Comparison of ENCODE assay signal across 26 cellular contexts in genomic region chr19:29596080-29596479, GRCh38. TPM values are rescaled to one million over a fixed set of nuclear protein-coding genes. Genes with fewer than 3 reads are reported as not detected.
A peak's percentile ranks its signal among the peaks of the same experiment; 100 is the strongest.
DNase-seq lines count a peak whose midpoint lies in the region; ATAC-seq, FAIRE-seq and TF ChIP-seq lines count a peak whose summit lies in the region.
"Had no signal": no experiment of that assay in that cellular context is flagged by ENCODE, and none has a peak within 500 bp of the region (broad histone marks: within the 10 kb centered on the region; RNA-seq: fewer than 3 reads in every experiment).

No MANE protein-coding gene starts in this region.

- H3K36me3 ChIP-seq in K562 (ENCODE audit: control insufficient read depth, insufficient read depth, low read length) = no peaks in the 10 kb centered on the region
- H3K36me3 ChIP-seq in breast epithelium = no peaks in the 10 kb centered on the region
- H3K36me3 ChIP-seq: adrenal gland, stomach, upper lobe of left lung had no signal

- no peak for FAIRE-seq in K562 (lab: Jason Lieb, UNC)
- FAIRE-seq: endothelial cell of umbilical vein, kidney had no signal

- H3K27me3 ChIP-seq in K562 (ENCODE audit: control insufficient read depth in 2 of 2, insufficient read depth in 2 of 2, low read length in 2 of 2) = peaks cover 5 to 13% of the 10 kb centered on the region in 2 experiments; a peak in 4 of 5 replicates
- H3K27me3 ChIP-seq in breast epithelium = peaks cover 0 to 63% of the 10 kb centered on the region in 2 donors

- TF ChIP-seq CTCF in K562 (IDR thresholded peaks at IDR 0.05 in 2 of 3, conservative IDR thresholded peaks at IDR 0.05 in 1 of 3; ENCODE audit: insufficient read depth in 2 of 3, low read depth in 1 of 3, low read length in 3 of 3) (no peak), progenitor cell of endocrine pancreas (IDR thresholded peaks at IDR 0.05; ENCODE audit: unreplicated experiment) (no peak), breast epithelium (IDR thresholded peaks at IDR 0.05) (no peak)

- no peaks in the 10 kb centered on the region for H3K9me3 ChIP-seq in K562 (replicated peaks; ENCODE audit: control insufficient read depth, insufficient read depth, low read depth, low read length)
- H3K9me3 ChIP-seq in breast epithelium = no peaks in the 10 kb centered on the region
- H3K9me3 ChIP-seq: adrenal gland, stomach, upper lobe of left lung had no signal

- no peak overlapping the region for H3K9ac ChIP-seq in K562 (ENCODE audit: insufficient read depth in 1 of 2, low read depth in 2 of 2, low read length in 2 of 2)

- H3K9me3 Mint-ChIP-seq in progenitor cell of endocrine pancreas (ENCODE audit: low read depth) = no peaks in the 10 kb centered on the region
- H3K9me3 Mint-ChIP-seq: memory B cell had no signal

- no peaks in the 10 kb centered on the region for H3K79me2 ChIP-seq in K562 (ENCODE audit: control insufficient read depth, insufficient read depth, low read length)

- in situ Hi-C loops in K562 (cut with MboI) = loop anchor here (25.0 kb wide), 1 partner anchor 859 kb away; no protein-coding TSS in a partner anchor

- intact Hi-C loops in K562 (cut with micrococcal nuclease) (no loop called here), breast epithelium (cut with DNase I; ENCODE audit: low total_unique reads) (no loop called here)

- H3K4me2 ChIP-seq in K562 (ENCODE audit: insufficient read depth, low read length) = no peak overlapping the region
- H3K4me2 ChIP-seq: smooth muscle cell had no signal

- no peak overlapping the region for H3K4me3 Mint-ChIP-seq in progenitor cell of endocrine pancreas (ENCODE audit: low read depth)
- H3K4me3 Mint-ChIP-seq: B cell; memory B cell; naive thymus-derived CD4-positive, alpha-beta T cell had no signal

- CTCF ChIA-PET in K562 (lab: Yijun Ruan, JAX; ENCODE audit: low intra/inter-chr PET ratio) = interaction anchor here (0.6 kb wide), 2 partner anchors 1093 to 1354 kb away, joined by 3 read pairs; no protein-coding TSS in a partner anchor

- DNase-seq in DMS153 (lab: John Stamatoyannopoulos, UW) (peak; percentile 23), DMS153 treated with DMSO at 0.1 percent for 48 hours (lab: John Stamatoyannopoulos, UW; ENCODE audit: unreplicated experiment) (no peak), NCI-H187 treated with DMSO at 0.1 percent for 48 hours (lab: John Stamatoyannopoulos, UW) (peak; percentile 89), K562 (ENCODE audit: extremely low read depth in 1 of 4, low spot score in 3 of 4) (peak in 2 of 4 experiments; percentile 49), progenitor cell of endocrine pancreas (ENCODE audit: low spot score, unreplicated experiment) (no peak), breast epithelium (ENCODE audit: low spot score in 2 of 2) (no peak)
- DNase-seq: activated CD4-positive, alpha-beta T cell treated with anti-CD3 and anti-CD28 coated beads, Interleukin-2, amount 50 U/mL, for 1 hour; activated CD8-positive, alpha-beta memory T cell treated with anti-CD3 and anti-CD28 coated beads, Interleukin-2, amount 50 U/mL, for 48 hours; activated gamma-delta T cell treated with Interleukin-2 at 50 U/mL for 16 hours; adrenal gland; dermis blood vessel endothelial cell; GDM1; KG1; kidney; naive thymus-derived CD4-positive, alpha-beta T cell; NCI-H446; stimulated activated CD4-positive, alpha-beta T cell treated with anti-CD3 and anti-CD28 coated beads, Interleukin-4, amount 100 ng/mL, for 1 hour; stomach; upper lobe of left lung had no signal

- no peak overlapping the region for H3K4me3 ChIP-seq in K562
- H3K4me3 ChIP-seq in breast epithelium = no peak overlapping the region
- H3K4me3 ChIP-seq: adrenal gland, smooth muscle cell, stomach, upper lobe of left lung had no signal

- no TSS peak for BruUV-seq in K562 (replicated peaks; lab: Mats Ljungman, UMichigan)

- H2AFZ ChIP-seq in K562 (ENCODE audit: low read depth, low read length) = peak overlapping the region; percentile 14; the same call in 1 of the 2 replicates

- TF ChIP-seq POLR2A in K562 (conservative IDR thresholded peaks at IDR 0.05) (no peak), breast epithelium (IDR thresholded peaks at IDR 0.05) (no peak)

- TF ChIP-seq EP300 in K562 (IDR thresholded peaks at IDR 0.05; ENCODE audit: low read length) = no peak

- H3K27ac ChIP-seq in K562 (ENCODE audit: extremely low read depth, low read depth, low read length) (no peak overlapping the region), breast epithelium (no peak overlapping the region)
- H3K27ac ChIP-seq: 22Rv1, adrenal gland, stomach, upper lobe of left lung had no signal

- peak overlapping the region; percentile 33 for H3K27ac Mint-ChIP-seq in progenitor cell of endocrine pancreas
- H3K27ac Mint-ChIP-seq: B cell, memory B cell had no signal

- peaks cover 52% of the 10 kb centered on the region for H3K27me3 Mint-ChIP-seq in progenitor cell of endocrine pancreas

- ATAC-seq in K562 (peak; percentile 63), GM19467 (IDR thresholded peaks at IDR 0.05; ENCODE audit: unreplicated experiment) (no peak), GM21737 (IDR thresholded peaks at IDR 0.05; ENCODE audit: unreplicated experiment) (no peak)
- ATAC-seq: naive thymus-derived CD4-positive, alpha-beta T cell had no signal

- H3K4me1 Mint-ChIP-seq in progenitor cell of endocrine pancreas (ENCODE audit: low read depth) = peaks cover 9% of the 10 kb centered on the region
- H3K4me1 Mint-ChIP-seq: B cell, memory B cell had no signal

- peaks cover 3% of the 10 kb centered on the region; the same call in 1 of the 2 replicates for H4K20me1 ChIP-seq in K562 (replicated peaks; ENCODE audit: control insufficient read depth, insufficient read depth, low read length)

- no peaks in the 10 kb centered on the region for H3K9me1 ChIP-seq in K562 (ENCODE audit: control insufficient read depth, insufficient read depth, low read length)

- H3K4me1 ChIP-seq in K562 (replicated peaks in 1 of 2; ENCODE audit: control insufficient read depth in 2 of 2, insufficient read depth in 2 of 2, low read length in 2 of 2) (peaks cover 0 to 7% of the 10 kb centered on the region in 2 experiments; a peak in 2 of 5 replicates), breast epithelium (no peaks in the 10 kb centered on the region)
- H3K4me1 ChIP-seq: adrenal gland, stomach, upper lobe of left lung had no signal

- POLR2A ChIA-PET in K562 (lab: Yijun Ruan, JAX) = no interaction called here

- 4% methylated on average over 5 of the region's 5 CpGs for WGBS in K562 (ENCODE audit: insufficient coverage, low coverage, missing lambda C conversion rate)

- no peaks in the 10 kb centered on the region for H3K36me3 Mint-ChIP-seq in progenitor cell of endocrine pancreas (ENCODE audit: insufficient read depth)
- H3K36me3 Mint-ChIP-seq: memory B cell; naive thymus-derived CD4-positive, alpha-beta T cell had no signal

- TF ChIP-seq RAD21 in K562 (CRISPR knock-in tag; conservative IDR thresholded peaks at IDR 0.05 in 1 of 2, IDR thresholded peaks at IDR 0.05 in 1 of 2) = no peak

TF ChIP-seq in K562, 482 proteins besides CTCF, POLR2A, EP300 and RAD21 (continues in another document):
- no peak for TF ChIP-seq FOXM1 (IDR thresholded peaks at IDR 0.05; ENCODE audit: low read depth)
- TF ChIP-seq FOXM1 (CRISPR knock-in tag; IDR thresholded peaks at IDR 0.05; ENCODE audit: low read depth) = no peak
- TF ChIP-seq JUND (IDR thresholded peaks at IDR 0.05; ENCODE audit: borderline replicate concordance, low read depth, low read length) = peak; percentile 32; the same call in 1 of the 2 replicates
- TF ChIP-seq JUND (tag; IDR thresholded peaks at IDR 0.05; ENCODE audit: borderline replicate concordance, low read depth, low read length) = no peak
- TF ChIP-seq ZNF175 (CRISPR knock-in tag; IDR thresholded peaks at IDR 0.05; ENCODE audit: low read depth) = no peak
- TF ChIP-seq SREBF2 (CRISPR knock-in tag; IDR thresholded peaks at IDR 0.05) = no peak
- TF ChIP-seq MYNN (IDR thresholded peaks at IDR 0.05) = peak; percentile 54; the same call in 1 of the 2 replicates
- TF ChIP-seq MYNN (CRISPR knock-in tag; IDR thresholded peaks at IDR 0.05) = no peak
- 0 out of 2 replicates have a peak, but pooled peaks have one; percentile 18 for TF ChIP-seq L3MBTL2 (IDR thresholded peaks at IDR 0.05)
- TF ChIP-seq ARID2 (IDR thresholded peaks at IDR 0.05) = no peak
- TF ChIP-seq CBFA2T2 (conservative IDR thresholded peaks at IDR 0.05) = peak; percentile 23
- TF ChIP-seq MTA3 (IDR thresholded peaks at IDR 0.05; ENCODE audit: borderline replicate concordance) = no peak
- TF ChIP-seq VEZF1 (CRISPR knock-in tag; IDR thresholded peaks at IDR 0.05) = peak; percentile 73

RNA-seq across cellular contexts. Expression of gene POP4, which starts 10.0 kb away (rescaled TPM):
- 71.1 and 129 TPM in 2 replicates for total RNA-seq in K562 (2011; cell fraction: chromatin; rRNA removed; ENCODE audit: low replicate concordance)
- 77.1 and 97.6 TPM in 2 replicates for total RNA-seq in K562 (2011; cell fraction: nucleolus; rRNA removed)
- total RNA-seq in K562 (2011; cell fraction: nucleoplasm; rRNA removed) = 95.7 and 96.5 TPM in 2 replicates
- total RNA-seq in K562 (2014; rRNA removed) = 95.5 and 113 TPM in 2 replicates
- 110 TPM in 2 replicates for total RNA-seq in K562 (2014; rRNA removed; fragmentation: Illumina TruSeq; extraction: Trizol)
- 108 and 113 TPM in 2 replicates for total RNA-seq in K562 (2015; rRNA removed; fragmentation: Illumina TruSeq; extraction: Trizol)
- 86.1 and 92.6 TPM in 2 replicates for total RNA-seq in K562 (2021)
- polyA plus RNA-seq in K562 (2011; rRNA removed) = 86.1 and 99.0 TPM in 2 replicates
- 61.1 and 61.7 TPM in 2 replicates for polyA plus RNA-seq in K562 (2011; cell fraction: cytosol; rRNA removed)
- polyA plus RNA-seq in K562 (2011; cell fraction: nucleus; rRNA removed) = 106 and 126 TPM in 2 replicates
- 56.6 and 69.1 TPM in 2 replicates for polyA plus RNA-seq in K562 (2012)
- polyA plus RNA-seq in K562 (2014; fragmentation: Illumina TruSeq; extraction: Trizol) = 98.2 and 111 TPM in 2 replicates
- polyA plus RNA-seq in K562 (2014; fragmentation: Nextera tagmentation; extraction: Ambion mirVana) = 10 to 100 TPM; 42.1 to 59.6 TPM
- 99.3 and 128 TPM in 2 replicates for polyA plus RNA-seq in K562 (2014; rRNA removed)
- 86.3 and 90.5 TPM in 2 replicates for polyA minus RNA-seq in K562 (2011; rRNA and poly(A)+ RNA removed)
- polyA minus RNA-seq in K562 (2011; cell fraction: cytosol; rRNA and poly(A)+ RNA removed) = 26.8 and 34.8 TPM in 2 replicates
- polyA minus RNA-seq in K562 (2011; cell fraction: nucleus; rRNA and poly(A)+ RNA removed) = 62.5 and 81.8 TPM in 2 replicates
- total RNA-seq in progenitor cell of endocrine pancreas = 52.6 and 52.7 TPM in 2 replicates
- 10 to 100 TPM; 52.1 to 63.7 (median 58.7) TPM for total RNA-seq in breast epithelium

Comparison
In these comparisons a context has a peak if more than half of its experiments do, and no peak if none do; other contexts are left out.
1. DNase-seq: peak in DMS153 (single experiment) and NCI-H187 treated with DMSO at 0.1 percent for 48 hours (single experiment); none in DMS153 treated with DMSO at 0.1 percent for 48 hours (single experiment), progenitor cell of endocrine pancreas (single experiment) and breast epithelium (0 of 2).